In the genomic region with DNA sequence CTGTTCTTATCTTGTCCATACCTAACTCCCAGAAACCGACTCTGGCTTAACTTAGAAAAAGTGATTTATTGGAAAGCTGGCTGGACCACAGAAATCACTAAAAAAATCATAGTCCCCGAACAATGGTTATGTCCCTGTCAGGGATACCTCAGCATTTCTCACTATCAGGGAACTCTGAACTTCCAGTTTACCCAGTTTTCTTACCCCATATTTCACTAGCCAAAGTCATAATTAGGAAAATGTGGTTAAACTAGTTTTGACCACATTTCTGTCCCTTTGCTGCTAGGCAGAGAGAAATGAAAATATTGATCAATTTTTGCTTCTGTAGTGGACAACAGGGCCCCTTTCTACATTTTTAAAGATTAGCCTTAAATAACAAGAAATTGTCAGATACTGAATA, we compare ENCODE assay signal across 30 cellular contexts. TPM values are rescaled to one million over a fixed set of nuclear protein-coding genes. Genes with fewer than 3 reads are reported as not detected.
DNase-seq lines count a peak whose midpoint lies in the region; ATAC-seq and TF ChIP-seq lines count a peak whose summit lies in the region.
"Had no signal": no experiment of that assay in that cellular context is flagged by ENCODE, and none has a peak within 500 bp of the region (broad histone marks: within the 10 kb centered on the region; RNA-seq: fewer than 3 reads in every experiment).

No MANE protein-coding gene starts in this region.

- H3K9ac ChIP-seq in KMS-11 = no peak overlapping the region
- H3K9ac ChIP-seq: BLaER1 treated with 17β-estradiol and CSF1 and Interleukin-3, amounts not matched to agents 10 nM and 100 nM; GM23248 had no signal

- CTCF ChIA-PET in Caco-2 (lab: Charles Lee) = no interaction called here

- no peaks in the 10 kb centered on the region for H3K79me2 ChIP-seq in KMS-11 (ENCODE audit: insufficient read depth, low read depth)

- no peaks in the 10 kb centered on the region for H3K9me3 Mint-ChIP-seq in Caco-2 (ENCODE audit: unreplicated experiment)
- no peaks in the 10 kb centered on the region for H3K9me3 Mint-ChIP-seq in dendritic cell treated with granulocyte-macrophage colony-stimulating factor and Interleukin-4, amounts not matched to agents 40 ng/mL and 50 ng/mL, for 4 days
- H3K9me3 Mint-ChIP-seq in stimulated activated effector memory CD8-positive, alpha-beta T cell treated with anti-CD3 and anti-CD28 coated beads, Interleukin-12 subunit alpha, Interleukin-12 subunit beta, amount 100 ng/mL, for 72 hours = peaks cover 4% of the 10 kb centered on the region
- H3K9me3 Mint-ChIP-seq: neural crest cell had no signal

- TF ChIP-seq CTCF in Caco-2 (IDR thresholded peaks at IDR 0.05; ENCODE audit: insufficient read depth in 1 of 2, low read depth in 1 of 2, low read length in 1 of 2, severe bottlenecking in 1 of 2, unreplicated experiment in 1 of 2) = no peak
- no peak for TF ChIP-seq CTCF in KMS-11 (conservative IDR thresholded peaks at IDR 0.05; ENCODE audit: low read depth, low read length)

- no peaks in the 10 kb centered on the region for H3K9me3 ChIP-seq in Caco-2
- H3K9me3 ChIP-seq: BLaER1 treated with 17β-estradiol and CSF1 and Interleukin-3, amounts not matched to agents 10 nM and 100 nM; pancreas; Peyer's patch; thoracic aorta had no signal

- no peaks in the 10 kb centered on the region for H3K36me3 Mint-ChIP-seq in Caco-2 (ENCODE audit: insufficient read depth, unreplicated experiment)
- H3K36me3 Mint-ChIP-seq in dendritic cell treated with granulocyte-macrophage colony-stimulating factor and Interleukin-4, amounts not matched to agents 40 ng/mL and 50 ng/mL, for 4 days (ENCODE audit: low read depth) = peaks cover 81% of the 10 kb centered on the region
- H3K36me3 Mint-ChIP-seq in stimulated activated effector memory CD8-positive, alpha-beta T cell treated with anti-CD3 and anti-CD28 coated beads, Interleukin-12 subunit alpha, Interleukin-12 subunit beta, amount 100 ng/mL, for 72 hours = peaks cover 81% of the 10 kb centered on the region

- H3K27me3 Mint-ChIP-seq in Caco-2 (ENCODE audit: insufficient read depth, unreplicated experiment) = no peaks in the 10 kb centered on the region
- no peaks in the 10 kb centered on the region for H3K27me3 Mint-ChIP-seq in dendritic cell treated with granulocyte-macrophage colony-stimulating factor and Interleukin-4, amounts not matched to agents 40 ng/mL and 50 ng/mL, for 4 days

- H3K4me1 ChIP-seq in Caco-2 = peaks cover 4% of the 10 kb centered on the region; the same call in 1 of the 2 replicates
- peaks cover 59% of the 10 kb centered on the region for H3K4me1 ChIP-seq in KMS-11 (ENCODE audit: low read depth, poor library complexity, severe bottlenecking)
- H3K4me1 ChIP-seq: pancreas, Peyer's patch had no signal

- no peak for ATAC-seq in stimulated activated effector memory CD8-positive, alpha-beta T cell treated with anti-CD3 and anti-CD28 coated beads, Interleukin-12 subunit alpha, Interleukin-12 subunit beta, amount 100 ng/mL, for 72 hours
- ATAC-seq in GM21786 (IDR thresholded peaks at IDR 0.05; ENCODE audit: unreplicated experiment) (no peak), HG02763 (IDR thresholded peaks at IDR 0.05; ENCODE audit: unreplicated experiment) (no peak)
- ATAC-seq: left lobe of liver; pancreas; stimulated activated naive CD8-positive, alpha-beta T cell treated with anti-CD3 and anti-CD28 coated beads, Interleukin-15, Interleukin-2, amounts not matched to agents 100 U/mL and 50 U/mL, for 24 hours had no signal

- no peaks in the 10 kb centered on the region for H3K36me3 ChIP-seq in Caco-2 (ENCODE audit: control insufficient read depth, insufficient read depth, low read length)
- H3K36me3 ChIP-seq in KMS-11 (ENCODE audit: insufficient read depth) = no peaks in the 10 kb centered on the region
- H3K36me3 ChIP-seq: brain microvascular endothelial cell, pancreas, Peyer's patch, thoracic aorta had no signal

- no TSS peak for BruUV-seq in Caco-2 (replicated peaks; lab: Mats Ljungman, UMichigan)

- peak overlapping the region; percentile 18 for H3K27ac Mint-ChIP-seq in Caco-2 (ENCODE audit: unreplicated experiment)
- peak overlapping the region; percentile 54 for H3K27ac Mint-ChIP-seq in dendritic cell treated with granulocyte-macrophage colony-stimulating factor and Interleukin-4, amounts not matched to agents 40 ng/mL and 50 ng/mL, for 4 days
- H3K27ac Mint-ChIP-seq in stimulated activated effector memory CD8-positive, alpha-beta T cell treated with anti-CD3 and anti-CD28 coated beads, Interleukin-12 subunit alpha, Interleukin-12 subunit beta, amount 100 ng/mL, for 72 hours = peak overlapping the region; percentile 29

- H3K27me3 ChIP-seq in Caco-2 (replicated peaks; ENCODE audit: control insufficient read depth, insufficient read depth, low read length) = no peaks in the 10 kb centered on the region
- H3K27me3 ChIP-seq in KMS-11 (ENCODE audit: insufficient read depth, low read depth) = no peaks in the 10 kb centered on the region
- H3K27me3 ChIP-seq: BLaER1 treated with 17β-estradiol and CSF1 and Interleukin-3, amounts not matched to agents 10 nM and 100 nM; brain microvascular endothelial cell; pancreas; Peyer's patch had no signal

- H4K20me1 ChIP-seq in KMS-11 (ENCODE audit: insufficient read depth) = no peaks in the 10 kb centered on the region

- H3K4me2 ChIP-seq in KMS-11 = peak overlapping the region; percentile 20
- H3K4me2 ChIP-seq: BLaER1 treated with 17β-estradiol and CSF1 and Interleukin-3, amounts not matched to agents 10 nM and 100 nM had no signal

- intact Hi-C loops in Caco-2 (cut with micrococcal nuclease; ENCODE audit: unreplicated experiment) = no loop called here
- intact Hi-C loops in dendritic cell treated with granulocyte-macrophage colony-stimulating factor and Interleukin-4, amounts not matched to agents 40 ng/mL and 50 ng/mL, for 4 days (cut with micrococcal nuclease) = no loop called here

- no peak overlapping the region for H3K27ac ChIP-seq in KMS-11
- H3K27ac ChIP-seq: brain microvascular endothelial cell, epithelial cell of prostate, GM23248, pancreas, Peyer's patch, thoracic aorta had no signal

- POLR2A ChIA-PET in Caco-2 (lab: Charles Lee) = no interaction called here

- peaks cover 11% of the 10 kb centered on the region for H3K4me1 Mint-ChIP-seq in Caco-2 (ENCODE audit: low read depth, unreplicated experiment)
- peaks cover 26% of the 10 kb centered on the region for H3K4me1 Mint-ChIP-seq in dendritic cell treated with granulocyte-macrophage colony-stimulating factor and Interleukin-4, amounts not matched to agents 40 ng/mL and 50 ng/mL, for 4 days (ENCODE audit: low read depth)
- H3K4me1 Mint-ChIP-seq in stimulated activated effector memory CD8-positive, alpha-beta T cell treated with anti-CD3 and anti-CD28 coated beads, Interleukin-12 subunit alpha, Interleukin-12 subunit beta, amount 100 ng/mL, for 72 hours = peaks cover 55% of the 10 kb centered on the region
- H3K4me1 Mint-ChIP-seq: neural crest cell had no signal

- no peak overlapping the region for H3K4me3 Mint-ChIP-seq in Caco-2 (ENCODE audit: unreplicated experiment)
- H3K4me3 Mint-ChIP-seq in dendritic cell treated with granulocyte-macrophage colony-stimulating factor and Interleukin-4, amounts not matched to agents 40 ng/mL and 50 ng/mL, for 4 days = no peak overlapping the region
- no peak overlapping the region for H3K4me3 Mint-ChIP-seq in stimulated activated effector memory CD8-positive, alpha-beta T cell treated with anti-CD3 and anti-CD28 coated beads, Interleukin-12 subunit alpha, Interleukin-12 subunit beta, amount 100 ng/mL, for 72 hours
- H3K4me3 Mint-ChIP-seq: neural crest cell had no signal

- H2AFZ ChIP-seq in KMS-11 (ENCODE audit: low read depth) = no peak overlapping the region
- H2AFZ ChIP-seq: GM23248 had no signal

- peak in 1 of 2 experiments; percentile 20 for DNase-seq in Caco-2
- DNase-seq in stimulated activated effector memory CD8-positive, alpha-beta T cell treated with anti-CD3 and anti-CD28 coated beads, Interleukin-12 subunit alpha, Interleukin-12 subunit beta, amount 100 ng/mL, for 72 hours (ENCODE audit: low spot score in 2 of 2) = no peak
- no peak for DNase-seq in activated effector memory CD4-positive, alpha-beta T cell treated with Interleukin-2 at 50 U/mL for 16 hours
- DNase-seq: activated CD4-positive, alpha-beta T cell treated with anti-CD3 and anti-CD28 coated beads for 4 hours; activated naive CD4-positive, alpha-beta T cell treated with Interleukin-2 at 50 U/mL for 16 hours; activated T-cell treated with anti-CD3 and anti-CD28 coated beads, Interleukin-2, amount 50 U/mL, for 1 hour; amygdala; brain microvascular endothelial cell; DMS79 treated with DMSO at 0.1 percent for 48 hours; GDM1; GM23248; IMR-90; NCI-H1436 treated with DMSO at 0.1 percent for 48 hours; NCI-H2107; NCI-H345; NCI-H69; pancreas; Peyer's patch; retina; SHP77 treated with DMSO at 0.1 percent for 48 hours; stimulated activated naive CD8-positive, alpha-beta T cell treated with anti-CD3 and anti-CD28 coated beads, Interleukin-15, Interleukin-2, amounts not matched to agents 100 U/mL and 50 U/mL, for 24 hours had no signal

- H3K4me3 ChIP-seq in Caco-2 (ENCODE audit: low read depth, low read length) = no peak overlapping the region
- H3K4me3 ChIP-seq in KMS-11 (IDR thresholded peaks at IDR 0.05; ENCODE audit: insufficient read depth, low read depth, low read length) = no peak overlapping the region
- H3K4me3 ChIP-seq: BLaER1 treated with 17β-estradiol and CSF1 and Interleukin-3, amounts not matched to agents 10 nM and 100 nM; GM23248; pancreas; Peyer's patch; thoracic aorta had no signal

RNA-seq across cellular contexts. Expression of gene ST8SIA4, which starts 38.2 kb away (rescaled TPM):
- 0.61 and 0.72 TPM in 2 replicates for total RNA-seq in Caco-2 (2022)
